ENCODE assay signal across 12 cellular contexts in genomic region chr6:36757206-36757605, GRCh38. TPM values are rescaled to one million over a fixed set of nuclear protein-coding genes. Genes with fewer than 3 reads are reported as not detected.
A peak's percentile ranks its signal among the peaks of the same experiment; 100 is the strongest.
DNase-seq lines count a peak whose midpoint lies in the region; ATAC-seq and TF ChIP-seq lines count a peak whose summit lies in the region.
"Had no signal": no experiment of that assay in that cellular context is flagged by ENCODE, and none has a peak within 500 bp of the region (broad histone marks: within the 10 kb centered on the region; RNA-seq: fewer than 3 reads in every experiment).

No MANE protein-coding gene starts in this region.

- CTCF ChIA-PET in activated CD8-positive, alpha-beta memory T cell treated with anti-CD3 and anti-CD28 coated beads, Interleukin-2, amount 10 ng/mL, durations not matched to agents 7 days and 5 days (lab: Charles Lee): interaction anchor here (1.3 to 23.7 kb wide), 8 partner anchors 11 to 261 kb away, joined by 3 to 604 read pairs (median 48); partner anchors contain the start of gene CDKN1A

- H3K36me3 Mint-ChIP-seq in activated CD8-positive, alpha-beta memory T cell treated with anti-CD3 and anti-CD28 coated beads, Interleukin-2, amount 10 ng/mL, durations not matched to agents 7 days and 5 days: no peaks in the 10 kb centered on the region
- no peaks in the 10 kb centered on the region for H3K36me3 Mint-ChIP-seq in activated T-helper 17 cell treated with anti-CD3 and anti-CD28 coated beads, Interleukin-2, amount 50 U/mL, for 72 hours (ENCODE audit: low read depth)

- peak overlapping the region; percentile 28 for H3K27ac Mint-ChIP-seq in activated CD8-positive, alpha-beta memory T cell treated with anti-CD3 and anti-CD28 coated beads, Interleukin-2, amount 10 ng/mL, durations not matched to agents 7 days and 5 days
- H3K27ac Mint-ChIP-seq in activated T-helper 17 cell treated with anti-CD3 and anti-CD28 coated beads, Interleukin-2, amount 50 U/mL, for 72 hours: peak overlapping the region; percentile 84

- TF ChIP-seq POLR2A in erythroblast (IDR thresholded peaks at IDR 0.05; ENCODE audit: low read length): no peak

- H3K27me3 Mint-ChIP-seq in activated CD8-positive, alpha-beta memory T cell treated with anti-CD3 and anti-CD28 coated beads, Interleukin-2, amount 10 ng/mL, durations not matched to agents 7 days and 5 days: no peaks in the 10 kb centered on the region
- H3K27me3 Mint-ChIP-seq in activated T-helper 17 cell treated with anti-CD3 and anti-CD28 coated beads, Interleukin-2, amount 50 U/mL, for 72 hours: no peaks in the 10 kb centered on the region

- ATAC-seq in activated CD8-positive, alpha-beta memory T cell treated with anti-CD3 and anti-CD28 coated beads, Interleukin-2, amount 10 ng/mL, durations not matched to agents 7 days and 5 days: no peak
- ATAC-seq in activated T-helper 17 cell treated with anti-CD3 and anti-CD28 coated beads, Interleukin-2, amount 50 U/mL, for 72 hours (replicated peaks): peak; percentile 13

- no peak for TF ChIP-seq CTCF in GM20000 (IDR thresholded peaks at IDR 0.05; ENCODE audit: extremely low read depth, missing control alignments)

- no peak for DNase-seq in activated CD8-positive, alpha-beta memory T cell treated with anti-CD3 and anti-CD28 coated beads, Interleukin-2, amount 10 ng/mL, durations not matched to agents 7 days and 5 days
- DNase-seq in activated CD8-positive, alpha-beta memory T cell treated with anti-CD3 and anti-CD28 coated beads, Interleukin-2, amount 50 U/mL, for 48 hours: no peak
- DNase-seq in Kasumi-1 (lab: John Stamatoyannopoulos, UW): peak; percentile 28 to 30
- peak; percentile 14 for DNase-seq in stimulated activated CD4-positive, alpha-beta T cell treated with anti-CD3 and anti-CD28 coated beads, Interleukin-2, amount 100 ng/mL, for 4 hours (ENCODE audit: low read depth)
- no peak for DNase-seq in erythroblast (lab: John Stamatoyannopoulos, UW)
- DNase-seq in NCI-H187 (lab: John Stamatoyannopoulos, UW): no peak
- DNase-seq in GM20000 (ENCODE audit: low spot score): no peak
- DNase-seq: NCI-H82, tibial artery had no signal

- peaks cover 63% of the 10 kb centered on the region for H3K4me1 Mint-ChIP-seq in activated CD8-positive, alpha-beta memory T cell treated with anti-CD3 and anti-CD28 coated beads, Interleukin-2, amount 10 ng/mL, durations not matched to agents 7 days and 5 days
- peaks cover 33% of the 10 kb centered on the region for H3K4me1 Mint-ChIP-seq in activated T-helper 17 cell treated with anti-CD3 and anti-CD28 coated beads, Interleukin-2, amount 50 U/mL, for 72 hours

- H3K4me3 Mint-ChIP-seq in activated CD8-positive, alpha-beta memory T cell treated with anti-CD3 and anti-CD28 coated beads, Interleukin-2, amount 10 ng/mL, durations not matched to agents 7 days and 5 days: no peak overlapping the region
- peak overlapping the region; percentile 74 for H3K4me3 Mint-ChIP-seq in activated T-helper 17 cell treated with anti-CD3 and anti-CD28 coated beads, Interleukin-2, amount 50 U/mL, for 72 hours

- no peaks in the 10 kb centered on the region for H3K9me3 Mint-ChIP-seq in activated CD8-positive, alpha-beta memory T cell treated with anti-CD3 and anti-CD28 coated beads, Interleukin-2, amount 10 ng/mL, durations not matched to agents 7 days and 5 days (ENCODE audit: low read depth)
- no peaks in the 10 kb centered on the region for H3K9me3 Mint-ChIP-seq in activated T-helper 17 cell treated with anti-CD3 and anti-CD28 coated beads, Interleukin-2, amount 50 U/mL, for 72 hours

RNA-seq across cellular contexts. Expression of gene RAB44, which starts 59.6 kb away (rescaled TPM):
- total RNA-seq in activated CD8-positive, alpha-beta memory T cell treated with anti-CD3 and anti-CD28 coated beads, Interleukin-2, amount 10 ng/mL, durations not matched to agents 7 days and 5 days: not detected
- total RNA-seq in activated T-helper 17 cell treated with anti-CD3 and anti-CD28 coated beads, Interleukin-2, amount 50 U/mL, for 72 hours: under 1 TPM; 0.11 to 0.32 TPM
- total RNA-seq: A172, cardiac muscle cell had no signal

Comparison
In these comparisons a context has a peak if more than half of its experiments do, and no peak if none do; other contexts are left out.
1. DNase-seq: peak in Kasumi-1 (2 of 2) and stimulated activated CD4-positive, alpha-beta T cell treated with anti-CD3 and anti-CD28 coated beads, Interleukin-2, amount 100 ng/mL, for 4 hours (single experiment); none in activated CD8-positive, alpha-beta memory T cell treated with anti-CD3 and anti-CD28 coated beads, Interleukin-2, amount 10 ng/mL, durations not matched to agents 7 days and 5 days (single experiment), activated CD8-positive, alpha-beta memory T cell treated with anti-CD3 and anti-CD28 coated beads, Interleukin-2, amount 50 U/mL, for 48 hours (single experiment), erythroblast (0 of 2), NCI-H187 (0 of 2) and GM20000 (single experiment).